In the genomic region with DNA sequence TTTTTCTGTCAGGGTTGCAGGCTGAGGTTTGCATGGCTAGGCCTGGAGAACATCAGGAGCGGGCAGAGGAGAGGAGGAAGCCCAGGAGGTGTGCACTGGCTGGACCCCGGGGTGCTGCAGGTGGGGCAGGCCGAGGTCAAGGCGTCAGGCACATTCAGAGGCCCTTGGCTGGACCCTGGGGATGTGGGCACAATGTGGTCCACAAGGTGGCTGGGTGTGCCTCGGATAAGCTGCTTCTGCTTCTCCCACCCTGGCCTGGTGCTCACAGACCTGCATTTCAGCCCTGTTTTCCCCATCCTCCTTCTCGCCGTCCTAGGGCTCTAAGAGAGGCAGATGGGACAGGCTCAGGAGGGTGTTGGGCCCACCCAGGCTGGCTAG, we compare ENCODE assay signal across 26 cellular contexts.
DNase-seq lines count a peak whose midpoint lies in the region; ATAC-seq and TF ChIP-seq lines count a peak whose summit lies in the region.
"Had no signal": no experiment of that assay in that cellular context is flagged by ENCODE, and none has a peak within 500 bp of the region (broad histone marks: within the 10 kb centered on the region; RNA-seq: fewer than 3 reads in every experiment).

No MANE protein-coding gene starts in this region.

- peaks cover 2% of the 10 kb centered on the region for H3K27me3 Mint-ChIP-seq in chondrocyte (ENCODE audit: low read depth)

- WGBS in right cardiac atrium, result 91% methylated on average over 7 of the region's 7 CpGs
- 89 to 98% methylated on average over 5 of the region's 7 CpGs for WGBS in mesodermal cell (ENCODE audit: insufficient coverage in 2 of 2), 2 experiments
- 75 to 83% methylated on average over 4 to 7 of the region's 7 CpGs for WGBS in upper lobe of left lung, 2 donors

- no TSS peak for BruUV-seq in OCI-LY7 (replicated peaks; lab: Mats Ljungman, UMichigan)

- DNase-seq in right atrium auricular region (ENCODE audit: low spot score) (peak; percentile 28), right cardiac atrium (no peak), chondrocyte (ENCODE audit: low spot score) (peak; percentile 82), upper lobe of left lung (peak; percentile 14 to 34), OCI-LY7 (ENCODE audit: low spot score) (no peak), cerebellum (ENCODE audit: low spot score) (no peak)
- DNase-seq: activated naive CD8-positive, alpha-beta T cell treated with anti-CD3 and anti-CD28 coated beads, Interleukin-2, amount 50 U/mL, for 24 hours; activated T-cell treated with anti-CD3 and anti-CD28 coated beads, Interleukin-2, amount 50 U/mL, for 24 hours; BE2C; dermis blood vessel endothelial cell; hippocampal formation; Karpas-422; left colon; NCI-H2029; NCI-H524 treated with DMSO at 0.1 percent for 48 hours; NK-92 treated with Interleukin-12 subunit alpha and Interleukin-12 subunit beta, amount 100 ng/mL, for 24 hours; PC-9; stimulated activated CD4-positive, alpha-beta T cell treated with anti-CD3 and anti-CD28 coated beads, Interleukin-2, amount 100 ng/mL, for 48 hours; T-helper 17 cell had no signal

- no peaks in the 10 kb centered on the region for H3K9me3 ChIP-seq in right atrium auricular region
- H3K9me3 ChIP-seq in right cardiac atrium (ENCODE audit: control insufficient read depth, low read length), result no peaks in the 10 kb centered on the region
- H3K9me3 ChIP-seq in mesodermal cell (ENCODE audit: control insufficient read depth, low read length), result no peaks in the 10 kb centered on the region
- H3K9me3 ChIP-seq in upper lobe of left lung, result no peaks in the 10 kb centered on the region
- H3K9me3 ChIP-seq in OCI-LY7 (ENCODE audit: low read length), result no peaks in the 10 kb centered on the region
- H3K9me3 ChIP-seq: BE2C, right lobe of liver, tibial nerve had no signal

- no peaks in the 10 kb centered on the region for H4K20me1 ChIP-seq in OCI-LY7 (ENCODE audit: insufficient read depth, low read length)

- no peaks in the 10 kb centered on the region for H3K9me3 Mint-ChIP-seq in chondrocyte (ENCODE audit: low read depth)
- H3K9me3 Mint-ChIP-seq: activated naive CD8-positive, alpha-beta T cell treated with anti-CD3 and anti-CD28 coated beads, Interleukin-2, amount 50 U/mL, for 24 hours; activated T-cell treated with anti-CD3 and anti-CD28 coated beads, Interleukin-2, amount 50 U/mL, for 24 hours; CD8-positive, alpha-beta T cell had no signal

- POLR2A ChIA-PET in OCI-LY7 (lab: Charles Lee), result no interaction called here

- no peak overlapping the region for H3K4me3 Mint-ChIP-seq in chondrocyte (ENCODE audit: unreplicated experiment)
- H3K4me3 Mint-ChIP-seq: activated naive CD8-positive, alpha-beta T cell treated with anti-CD3 and anti-CD28 coated beads, Interleukin-2, amount 50 U/mL, for 24 hours; activated T-cell treated with anti-CD3 and anti-CD28 coated beads, Interleukin-2, amount 50 U/mL, for 24 hours; CD8-positive, alpha-beta T cell; T-helper 17 cell had no signal

- H3K79me2 ChIP-seq in OCI-LY7 (ENCODE audit: insufficient read depth, low read depth, low read length), result no peaks in the 10 kb centered on the region

- CTCF ChIA-PET in OCI-LY7 (lab: Charles Lee; ENCODE audit: unreplicated experiment), result no interaction called here

- H2AFZ ChIP-seq in OCI-LY7 (ENCODE audit: low read length), result no peak overlapping the region
- H2AFZ ChIP-seq: PC-9 had no signal

- H3K4me1 ChIP-seq in right atrium auricular region (no peaks in the 10 kb centered on the region), right cardiac atrium (ENCODE audit: control insufficient read depth, insufficient read depth, low read length) (no peaks in the 10 kb centered on the region), mesodermal cell (ENCODE audit: control insufficient read depth, insufficient read depth, low read length, poor library complexity, severe bottlenecking) (peaks cover 19% of the 10 kb centered on the region), upper lobe of left lung (peaks cover 0 to 5% (median 2%) of the 10 kb centered on the region in 4 donors), OCI-LY7 (ENCODE audit: insufficient read depth, low read length, poor library complexity, severe bottlenecking) (no peaks in the 10 kb centered on the region)
- H3K4me1 ChIP-seq: BE2C, tibial nerve had no signal

- no peak overlapping the region for H3K4me3 ChIP-seq in right atrium auricular region
- H3K4me3 ChIP-seq in right cardiac atrium (ENCODE audit: low read length), result no peak overlapping the region
- no peak overlapping the region for H3K4me3 ChIP-seq in mesodermal cell (ENCODE audit: extremely low read depth, insufficient read depth, low read length, poor library complexity, severe bottlenecking)
- no peak overlapping the region for H3K4me3 ChIP-seq in upper lobe of left lung
- no peak overlapping the region for H3K4me3 ChIP-seq in OCI-LY7 (ENCODE audit: low read depth, low read length, poor library complexity, severe bottlenecking)
- H3K4me3 ChIP-seq: PC-9, right lobe of liver, tibial nerve had no signal

- intact Hi-C loops in right cardiac atrium (cut with DNase I) (no loop called here), OCI-LY7 (cut with micrococcal nuclease; ENCODE audit: unreplicated experiment) (no loop called here)

- H3K36me3 Mint-ChIP-seq in chondrocyte (ENCODE audit: low read depth), result no peaks in the 10 kb centered on the region
- H3K36me3 Mint-ChIP-seq: CD8-positive, alpha-beta T cell had no signal

- no peaks in the 10 kb centered on the region for H3K36me3 ChIP-seq in right atrium auricular region
- H3K36me3 ChIP-seq in mesodermal cell (ENCODE audit: control insufficient read depth, insufficient read depth, low read length), result no peaks in the 10 kb centered on the region
- H3K36me3 ChIP-seq in upper lobe of left lung, result no peaks in the 10 kb centered on the region
- H3K36me3 ChIP-seq in OCI-LY7 (ENCODE audit: insufficient read depth, low read length), result no peaks in the 10 kb centered on the region
- H3K36me3 ChIP-seq: BE2C, right lobe of liver, tibial nerve had no signal

- no peak for TF ChIP-seq CTCF in right atrium auricular region (IDR thresholded peaks at IDR 0.05)
- TF ChIP-seq CTCF in chondrocyte (IDR thresholded peaks at IDR 0.05), result no peak
- no peak for TF ChIP-seq CTCF in upper lobe of left lung (IDR thresholded peaks at IDR 0.05)
- no peak for TF ChIP-seq CTCF in OCI-LY7 (conservative IDR thresholded peaks at IDR 0.05; ENCODE audit: low read length)

- H3K4me1 Mint-ChIP-seq in chondrocyte (ENCODE audit: low read depth), result no peaks in the 10 kb centered on the region
- H3K4me1 Mint-ChIP-seq: activated naive CD8-positive, alpha-beta T cell treated with anti-CD3 and anti-CD28 coated beads, Interleukin-2, amount 50 U/mL, for 24 hours had no signal

- H3K4me2 ChIP-seq in OCI-LY7 (ENCODE audit: low read length), result no peak overlapping the region
- H3K4me2 ChIP-seq: PC-9 had no signal

- H3K27me3 ChIP-seq in right atrium auricular region, result no peaks in the 10 kb centered on the region
- no peaks in the 10 kb centered on the region for H3K27me3 ChIP-seq in right cardiac atrium (ENCODE audit: control insufficient read depth, insufficient read depth)
- H3K27me3 ChIP-seq in upper lobe of left lung, result no peaks in the 10 kb centered on the region
- H3K27me3 ChIP-seq: BE2C, right lobe of liver, tibial nerve had no signal

- no peak for TF ChIP-seq POLR2A in upper lobe of left lung (IDR thresholded peaks at IDR 0.05)

- no peak for ATAC-seq in right cardiac atrium
- ATAC-seq in upper lobe of left lung (ENCODE audit: low FRiP score in 2 of 2), result no peak
- ATAC-seq in GM19467 (IDR thresholded peaks at IDR 0.05; ENCODE audit: unreplicated experiment), result no peak
- ATAC-seq: activated CD4-positive, CD25-positive, alpha-beta regulatory T cell treated with anti-CD3 and anti-CD28 coated beads, Interleukin-2, amount 50 U/mL, for 24 hours; activated naive CD8-positive, alpha-beta T cell treated with anti-CD3 and anti-CD28 coated beads, Interleukin-2, amount 50 U/mL, for 24 hours; CD8-positive, alpha-beta T cell; HCT116; left colon; right lobe of liver; T-helper 17 cell had no signal

- no peaks in the 10 kb centered on the region for H3K9me2 ChIP-seq in OCI-LY7 (ENCODE audit: insufficient read depth, low read length)

- no peak overlapping the region for H3K27ac ChIP-seq in right atrium auricular region
- no peak overlapping the region for H3K27ac ChIP-seq in right cardiac atrium (ENCODE audit: low read length)
- peak overlapping the region; percentile 57 for H3K27ac ChIP-seq in mesodermal cell (ENCODE audit: low read depth, low read length, severe bottlenecking)
- H3K27ac ChIP-seq in upper lobe of left lung, result no peak overlapping the region
- no peak overlapping the region for H3K27ac ChIP-seq in OCI-LY7 (ENCODE audit: low read depth, low read length, poor library complexity, severe bottlenecking)
- H3K27ac ChIP-seq: PC-9, right lobe of liver, tibial nerve had no signal

- no peak overlapping the region for H3K27ac Mint-ChIP-seq in chondrocyte (ENCODE audit: unreplicated experiment)
- H3K27ac Mint-ChIP-seq: activated naive CD8-positive, alpha-beta T cell treated with anti-CD3 and anti-CD28 coated beads, Interleukin-2, amount 50 U/mL, for 24 hours; activated T-cell treated with anti-CD3 and anti-CD28 coated beads, Interleukin-2, amount 50 U/mL, for 24 hours; CD8-positive, alpha-beta T cell; T-helper 17 cell had no signal

- no peak for TF ChIP-seq EP300 in upper lobe of left lung (IDR thresholded peaks at IDR 0.05)

Comparison
In these comparisons a context has a peak if more than half of its experiments do, and no peak if none do; other contexts are left out.
1. DNase-seq: peak in right atrium auricular region (single experiment), chondrocyte (single experiment) and upper lobe of left lung (2 of 2); none in right cardiac atrium (0 of 3), OCI-LY7 (single experiment) and cerebellum (single experiment).